Comparison of ENCODE assay signal across 8 cellular contexts in genomic region chr9:74979844-74980243, GRCh38.
"Had no signal": no experiment of that assay in that cellular context is flagged by ENCODE, and none has a peak within 500 bp of the region (broad histone marks: within the 10 kb centered on the region; RNA-seq: fewer than 3 reads in every experiment).

No MANE protein-coding gene starts in this region.

- ATAC-seq: GM12878 had no signal

- FAIRE-seq: G401.6, GM12878, GM12891, GM12892, GM18507, GM19239 had no signal

- H3K4me3 ChIP-seq: GM12878 had no signal

- DNase-seq: GDM1, GF-D8 had no signal
